ENCODE assay signal across 12 cellular contexts in the genomic region with DNA sequence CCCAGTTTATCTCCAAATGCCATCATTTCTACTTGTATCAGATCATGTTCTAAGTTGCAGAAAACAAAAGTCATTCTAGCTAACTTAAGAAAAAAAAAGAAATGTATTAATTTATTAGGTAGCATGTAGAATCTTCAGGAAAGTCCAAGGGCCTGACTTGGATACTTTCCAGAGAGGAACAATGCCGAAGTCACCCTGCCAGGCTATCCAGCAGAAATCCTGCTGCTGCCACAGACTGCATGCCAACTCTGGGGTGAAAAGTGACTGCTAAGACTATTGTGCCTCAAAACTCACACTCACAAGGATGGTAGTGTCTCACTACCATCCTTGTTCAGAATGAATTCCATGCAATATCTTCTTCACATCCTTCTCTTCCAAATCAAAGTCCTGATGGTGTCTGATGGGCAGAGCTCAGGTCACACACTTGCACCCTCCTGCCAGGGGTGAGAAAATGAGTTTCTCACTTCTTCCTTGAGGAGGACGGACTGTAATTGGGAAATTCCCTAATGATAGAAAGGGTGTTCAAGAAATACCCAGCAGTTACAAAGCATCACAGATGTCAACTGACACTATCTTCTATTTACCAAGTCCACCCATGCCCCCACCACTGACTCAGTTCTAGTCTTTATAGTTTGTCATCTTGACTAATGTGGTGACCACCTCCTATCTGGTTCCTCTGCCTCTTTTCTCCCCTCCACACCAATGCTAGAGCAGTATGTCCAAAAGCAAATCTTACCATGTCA.
DNase-seq lines count a peak whose midpoint lies in the region; ATAC-seq lines count a peak whose summit lies in the region.
"Had no signal": no experiment of that assay in that cellular context is flagged by ENCODE, and none has a peak within 500 bp of the region (broad histone marks: within the 10 kb centered on the region; RNA-seq: fewer than 3 reads in every experiment).

No MANE protein-coding gene starts in this region.

- H3K9ac ChIP-seq in Karpas-422 (ENCODE audit: low read length) (no peak overlapping the region), GM23248 (no peak overlapping the region)
- H3K9ac ChIP-seq: neural progenitor cell had no signal

- H3K9me2 ChIP-seq in Karpas-422 (replicated peaks; ENCODE audit: insufficient read depth, low read length) (no peaks in the 10 kb centered on the region), GM23248 (ENCODE audit: insufficient read depth) (no peaks in the 10 kb centered on the region)

- 0 out of 2 replicates have a peak, but pooled peaks cover 9% of the 10 kb centered on the region for H3F3A ChIP-seq in GM23248 (ENCODE audit: insufficient read depth)

- in situ Hi-C loops in GM23248 (cut with MboI), result no loop called here

- ATAC-seq in activated CD4-positive, CD25-positive, alpha-beta regulatory T cell treated with anti-CD3 and anti-CD28 coated beads, Interleukin-2, amount 50 U/mL, for 24 hours, result peak; percentile 48 to 59
- peak; percentile 39 for ATAC-seq in GM21619 (IDR thresholded peaks at IDR 0.05; ENCODE audit: unreplicated experiment)
- peak; percentile 21 for ATAC-seq in HG03280 (IDR thresholded peaks at IDR 0.05; ENCODE audit: unreplicated experiment)
- peak; percentile 88 for ATAC-seq in stimulated activated memory B cell treated with anti-CD40 and anti-IgM and Interleukin-4, amounts not matched to agents 10 μg/mL and 1 μg/mL and 100 μg/mL, for 72 hours
- ATAC-seq: left colon had no signal

- H3K9me3 ChIP-seq in Karpas-422 (ENCODE audit: low read length) (no peaks in the 10 kb centered on the region), GM23248 (ENCODE audit: low read depth) (no peaks in the 10 kb centered on the region)

- no peak overlapping the region for H3K27ac Mint-ChIP-seq in stimulated activated memory B cell treated with anti-CD40 and anti-IgM and Interleukin-4, amounts not matched to agents 10 μg/mL and 1 μg/mL and 100 μg/mL, for 72 hours
- H3K27ac Mint-ChIP-seq: neural progenitor cell had no signal

- H3K4me1 ChIP-seq in Karpas-422 (ENCODE audit: low read length), result no peaks in the 10 kb centered on the region
- peaks cover 14% of the 10 kb centered on the region for H3K4me1 ChIP-seq in GM23248 (ENCODE audit: insufficient read depth)
- H3K4me1 ChIP-seq: neural progenitor cell had no signal

- H3K9me3 Mint-ChIP-seq in stimulated activated memory B cell treated with anti-CD40 and anti-IgM and Interleukin-4, amounts not matched to agents 10 μg/mL and 1 μg/mL and 100 μg/mL, for 72 hours, result no peaks in the 10 kb centered on the region
- H3K9me3 Mint-ChIP-seq: neural progenitor cell had no signal

- H3K27ac ChIP-seq in Karpas-422 (ENCODE audit: low read length) (no peak overlapping the region), GM23248 (no peak overlapping the region)
- H3K27ac ChIP-seq: neural progenitor cell had no signal

- H3K4me3 Mint-ChIP-seq in stimulated activated memory B cell treated with anti-CD40 and anti-IgM and Interleukin-4, amounts not matched to agents 10 μg/mL and 1 μg/mL and 100 μg/mL, for 72 hours, result no peak overlapping the region
- H3K4me3 Mint-ChIP-seq: neural progenitor cell had no signal

- no peaks in the 10 kb centered on the region for H3K27me3 ChIP-seq in Karpas-422 (ENCODE audit: low read length)
- H3K27me3 ChIP-seq in GM23248 (replicated peaks; ENCODE audit: insufficient read depth), result no peaks in the 10 kb centered on the region
- H3K27me3 ChIP-seq: neural progenitor cell had no signal

- H3K4me3 ChIP-seq in Karpas-422 (ENCODE audit: low read length) (no peak overlapping the region), GM23248 (no peak overlapping the region)
- H3K4me3 ChIP-seq: neural progenitor cell had no signal

- no peaks in the 10 kb centered on the region for H3K27me3 Mint-ChIP-seq in stimulated activated memory B cell treated with anti-CD40 and anti-IgM and Interleukin-4, amounts not matched to agents 10 μg/mL and 1 μg/mL and 100 μg/mL, for 72 hours

- H3K36me3 ChIP-seq in Karpas-422 (ENCODE audit: insufficient read depth, low read length) (no peaks in the 10 kb centered on the region), GM23248 (ENCODE audit: low read depth) (no peaks in the 10 kb centered on the region)
- H3K36me3 ChIP-seq: neural progenitor cell had no signal

- no peaks in the 10 kb centered on the region for H3K4me1 Mint-ChIP-seq in stimulated activated memory B cell treated with anti-CD40 and anti-IgM and Interleukin-4, amounts not matched to agents 10 μg/mL and 1 μg/mL and 100 μg/mL, for 72 hours
- H3K4me1 Mint-ChIP-seq: neural progenitor cell had no signal

- no peak overlapping the region for H2AFZ ChIP-seq in Karpas-422 (ENCODE audit: low read length)
- no peak overlapping the region; the same call in 1 of the 2 replicates for H2AFZ ChIP-seq in GM23248
- H2AFZ ChIP-seq: neural progenitor cell had no signal

- no peak for DNase-seq in activated CD4-positive, CD25-positive, alpha-beta regulatory T cell treated with anti-CD3 and anti-CD28 coated beads, Interleukin-2, amount 50 U/mL, for 72 hours
- DNase-seq in Karpas-422 (no peak), GM23248 (no peak)
- DNase-seq in NK-92 treated with Interleukin-12 subunit alpha and Interleukin-12 subunit beta, amount 100 ng/mL, for 24 hours (lab: John Stamatoyannopoulos, UW), result no peak
- DNase-seq: activated T-cell treated with anti-CD3 and anti-CD28 coated beads, Interleukin-2, amount 50 U/mL, for 1 hour; left colon; NCI-H2171 had no signal

- 51 to 59% methylated on average over 2 of the region's 2 CpGs for WGBS in GM23248 (ENCODE audit: low coverage in 1 of 2, low lambda C conversion rate in 2 of 2, missing lambda C conversion rate in 2 of 2), 2 experiments

- H4K20me1 ChIP-seq in Karpas-422 (ENCODE audit: insufficient read depth, low read depth, low read length) (no peaks in the 10 kb centered on the region), GM23248 (ENCODE audit: insufficient read depth) (no peaks in the 10 kb centered on the region)

- H3K4me2 ChIP-seq in Karpas-422 (ENCODE audit: low read depth, low read length, poor library complexity, severe bottlenecking), result no peak overlapping the region
- no peak overlapping the region for H3K4me2 ChIP-seq in GM23248 (ENCODE audit: unreplicated experiment)
- H3K4me2 ChIP-seq: neural progenitor cell had no signal

- H3K36me3 Mint-ChIP-seq in stimulated activated memory B cell treated with anti-CD40 and anti-IgM and Interleukin-4, amounts not matched to agents 10 μg/mL and 1 μg/mL and 100 μg/mL, for 72 hours, result no peaks in the 10 kb centered on the region
- H3K36me3 Mint-ChIP-seq: neural progenitor cell had no signal

- H3K79me2 ChIP-seq in Karpas-422 (ENCODE audit: low read length), result no peaks in the 10 kb centered on the region
- H3K79me2 ChIP-seq in GM23248 (ENCODE audit: insufficient read depth), result no peaks in the 10 kb centered on the region

Comparison
In these comparisons a context has a peak if more than half of its experiments do, and no peak if none do; other contexts are left out.
1. ATAC-seq: peak in every context shown above with its lines; median percentile 88 in stimulated activated memory B cell treated with anti-CD40 and anti-IgM and Interleukin-4, amounts not matched to agents 10 μg/mL and 1 μg/mL and 100 μg/mL, for 72 hours; 54 in activated CD4-positive, CD25-positive, alpha-beta regulatory T cell treated with anti-CD3 and anti-CD28 coated beads, Interleukin-2, amount 50 U/mL, for 24 hours; 39 in GM21619; 21 in HG03280.